Comparison of ENCODE assay signal across 1 cellular context in genomic region chr10:27741173-27742091, GRCh38.
TF ChIP-seq lines count a peak whose summit lies in the region.

No MANE protein-coding gene starts in this region.

TF ChIP-seq in WTC11, 78 proteins besides CTCF, POLR2A, EP300 and RAD21 (continued from another document and continues in another):
- 0 out of 2 replicates have a peak, but pooled peaks have one; percentile 46 for TF ChIP-seq ZNF317 (CRISPR knock-in tag; IDR thresholded peaks at IDR 0.05; ENCODE audit: borderline replicate concordance, low read depth)
- TF ChIP-seq ZNF423 (CRISPR knock-in tag; IDR thresholded peaks at IDR 0.05): no peak; the same call in 1 of the 2 replicates
- TF ChIP-seq E2F1 (CRISPR knock-in tag; IDR thresholded peaks at IDR 0.05): peak; percentile 85
- TF ChIP-seq AFF4 (CRISPR knock-in tag; IDR thresholded peaks at IDR 0.05; ENCODE audit: borderline replicate concordance): peak; percentile 40; the same call in 1 of the 2 replicates
- no peak for TF ChIP-seq EMX1 (CRISPR knock-in tag; IDR thresholded peaks at IDR 0.05)
- TF ChIP-seq MYBL2 (CRISPR knock-in tag; IDR thresholded peaks at IDR 0.05): peak; percentile 70; the same call in 1 of the 2 replicates
- no peak; the same call in 1 of the 2 replicates for TF ChIP-seq USF1 (CRISPR knock-in tag; IDR thresholded peaks at IDR 0.05)
- peak; percentile 82 for TF ChIP-seq ZBTB43 (CRISPR knock-in tag; IDR thresholded peaks at IDR 0.05)
- TF ChIP-seq E2F5 (CRISPR knock-in tag; IDR thresholded peaks at IDR 0.05): 0 out of 2 replicates have a peak, but pooled peaks have one; percentile 37
- TF ChIP-seq PRDM15 (CRISPR knock-in tag; IDR thresholded peaks at IDR 0.05): peak; percentile 52; the same call in 1 of the 2 replicates
- peak; percentile 62; the same call in 1 of the 2 replicates for TF ChIP-seq SMAD4 (CRISPR knock-in tag; IDR thresholded peaks at IDR 0.05)
- TF ChIP-seq ZNF263 (CRISPR knock-in tag; IDR thresholded peaks at IDR 0.05; ENCODE audit: low read depth): peak; percentile 39; the same call in 1 of the 2 replicates
- TF ChIP-seq ZMAT4 (CRISPR knock-in tag; IDR thresholded peaks at IDR 0.05): no peak
- TF ChIP-seq FOXK1 (CRISPR knock-in tag; IDR thresholded peaks at IDR 0.05): no peak; the same call in 1 of the 2 replicates
- TF ChIP-seq ZNF425 (CRISPR knock-in tag; conservative IDR thresholded peaks at IDR 0.05): no peak
- peak; percentile 93 for TF ChIP-seq TP53 (CRISPR knock-in tag; IDR thresholded peaks at IDR 0.05)
- no peak for TF ChIP-seq ZNF532 (CRISPR knock-in tag; IDR thresholded peaks at IDR 0.05; ENCODE audit: borderline replicate concordance)
- peak; percentile 98 for TF ChIP-seq MAX (CRISPR knock-in tag; IDR thresholded peaks at IDR 0.05)
- no peak for TF ChIP-seq ZNF671 (CRISPR knock-in tag; IDR thresholded peaks at IDR 0.05)
- TF ChIP-seq PREB (CRISPR knock-in tag; IDR thresholded peaks at IDR 0.05; ENCODE audit: borderline replicate concordance): peak; percentile 81; the same call in 1 of the 2 replicates
- TF ChIP-seq NR3C1 (CRISPR knock-in tag; conservative IDR thresholded peaks at IDR 0.05; ENCODE audit: low read depth): peak; percentile 59; the same call in 1 of the 2 replicates
- no peak for TF ChIP-seq ZSCAN18 (CRISPR knock-in tag; IDR thresholded peaks at IDR 0.05)
- no peak for TF ChIP-seq GABPB1 (CRISPR knock-in tag; IDR thresholded peaks at IDR 0.05)
- TF ChIP-seq SOX15 (CRISPR knock-in tag; IDR thresholded peaks at IDR 0.05): no peak
- no peak for TF ChIP-seq FOXJ3 (CRISPR knock-in tag; IDR thresholded peaks at IDR 0.05; ENCODE audit: borderline replicate concordance)
